ENCODE assay signal across 8 cellular contexts in genomic region chr1:59057211-59057694, GRCh38.
DNase-seq lines count a peak whose midpoint lies in the region; ATAC-seq and TF ChIP-seq lines count a peak whose summit lies in the region.

No MANE protein-coding gene starts in this region.

- no peaks in the 10 kb centered on the region for H3K36me3 Mint-ChIP-seq in memory B cell
- no peaks in the 10 kb centered on the region for H3K36me3 Mint-ChIP-seq in effector memory CD8-positive, alpha-beta T cell (ENCODE audit: insufficient read depth)

- H3K36me3 ChIP-seq in A673 (ENCODE audit: insufficient read depth, low read length, poor library complexity, severe bottlenecking), result no peaks in the 10 kb centered on the region

- peaks cover 32% of the 10 kb centered on the region for H3K4me1 ChIP-seq in A673 (ENCODE audit: insufficient read depth, low read length, poor library complexity, severe bottlenecking)

- CTCF ChIA-PET in A673 (lab: Charles Lee), result no interaction called here
- CTCF ChIA-PET in GM10248 (lab: Yijun Ruan, JAX), result interaction anchor here (0.8 to 3.4 kb wide), 2 partner anchors 10 to 11 kb away, joined by 4 to 11 read pairs; no protein-coding TSS in a partner anchor

- intact Hi-C loops in A673 (cut with micrococcal nuclease; ENCODE audit: unreplicated experiment), result no loop called here

- no peak overlapping the region for H3K4me3 Mint-ChIP-seq in memory B cell
- H3K4me3 Mint-ChIP-seq in effector memory CD8-positive, alpha-beta T cell, result no peak overlapping the region

- no peaks in the 10 kb centered on the region for H3K27me3 ChIP-seq in A673 (replicated peaks; ENCODE audit: insufficient read depth, low read depth, low read length, poor library complexity)

- POLR2A ChIA-PET in A673 (lab: Charles Lee; ENCODE audit: low non-redundant PET), result no interaction called here
- POLR2A ChIA-PET in GM10248 (lab: Yijun Ruan, JAX), result no interaction called here

- no peak for TF ChIP-seq EP300 in Ishikawa (IDR thresholded peaks at IDR 0.05; ENCODE audit: borderline replicate concordance)

- H3K9me3 ChIP-seq in A673 (ENCODE audit: low read depth, low read length, poor library complexity, severe bottlenecking), result no peaks in the 10 kb centered on the region

- DNase-seq in A673 (ENCODE audit: low spot score), result peak; percentile 97
- peak; percentile 100 for DNase-seq in choroid plexus epithelial cell (ENCODE audit: low read depth)
- peak in 1 of 2 donors; percentile 29 for DNase-seq in memory B cell (ENCODE audit: low spot score in 2 of 2)
- DNase-seq in anterior cingulate cortex (lab: John Stamatoyannopoulos, UW), result no peak
- no peak for DNase-seq in GM10248 (ENCODE audit: extremely low spot score)
- DNase-seq in NCI-H1092 (lab: John Stamatoyannopoulos, UW), result no peak
- DNase-seq in effector memory CD8-positive, alpha-beta T cell, result no peak

- no peak for TF ChIP-seq RAD21 in Ishikawa (IDR thresholded peaks at IDR 0.05; ENCODE audit: low read depth)

- peak overlapping the region; percentile 29 for H3K27ac Mint-ChIP-seq in memory B cell
- H3K27ac Mint-ChIP-seq in effector memory CD8-positive, alpha-beta T cell, result peak overlapping the region in 1 of 2 donors; percentile 18

- BruUV-seq in A673 (replicated peaks; lab: Mats Ljungman, UMichigan), result no TSS peak

- peaks cover 22% of the 10 kb centered on the region for H3K4me1 Mint-ChIP-seq in memory B cell
- H3K4me1 Mint-ChIP-seq in effector memory CD8-positive, alpha-beta T cell (ENCODE audit: low read depth in 2 of 2), result peaks cover 4 to 10% of the 10 kb centered on the region in 2 donors

- no peaks in the 10 kb centered on the region for H3K9me3 Mint-ChIP-seq in memory B cell
- no peaks in the 10 kb centered on the region for H3K9me3 Mint-ChIP-seq in effector memory CD8-positive, alpha-beta T cell

- no peaks in the 10 kb centered on the region for H3K27me3 Mint-ChIP-seq in memory B cell
- H3K27me3 Mint-ChIP-seq in effector memory CD8-positive, alpha-beta T cell, result no peaks in the 10 kb centered on the region

- TF ChIP-seq CTCF in A673 (conservative IDR thresholded peaks at IDR 0.05; ENCODE audit: low read depth, low read length) (no peak), choroid plexus epithelial cell (conservative IDR thresholded peaks at IDR 0.05; ENCODE audit: low read depth, low read length) (peak; percentile 31), GM10248 (IDR thresholded peaks at IDR 0.05; ENCODE audit: control extremely low read depth, extremely low read depth, low read depth, missing control alignments) (no peak)

- H3K4me3 ChIP-seq in A673 (ENCODE audit: low read depth, low read length, poor library complexity, severe bottlenecking) (no peak overlapping the region), choroid plexus epithelial cell (ENCODE audit: low read depth, low read length) (no peak overlapping the region)

- peak overlapping the region; percentile 75 for H3K27ac ChIP-seq in A673 (ENCODE audit: low read depth, low read length, poor library complexity, severe bottlenecking)

- peak; percentile 85 for ATAC-seq in memory B cell (ENCODE audit: low read depth)
- ATAC-seq in effector memory CD8-positive, alpha-beta T cell (replicated peaks), result no peak

TF ChIP-seq in Ishikawa, 13 proteins besides CTCF, POLR2A, EP300 and RAD21:
- TF ChIP-seq TAF1 (IDR thresholded peaks at IDR 0.05; ENCODE audit: low read depth) (no peak), CREB1 (IDR thresholded peaks at IDR 0.05; ENCODE audit: low read depth) (no peak), CEBPB (IDR thresholded peaks at IDR 0.05) (peak; percentile 54), YY1 (IDR thresholded peaks at IDR 0.05; ENCODE audit: low read depth) (no peak), ZBTB7A (IDR thresholded peaks at IDR 0.05; ENCODE audit: low read depth) (no peak), REST (IDR thresholded peaks at IDR 0.05; ENCODE audit: low read depth) (no peak), NFIC (IDR thresholded peaks at IDR 0.05) (no peak)

Comparison
In these comparisons a context has a peak if more than half of its experiments do, and no peak if none do; other contexts are left out.
1. DNase-seq: peak in A673 (single experiment) and choroid plexus epithelial cell (single experiment); none in anterior cingulate cortex (0 of 58), GM10248 (single experiment), NCI-H1092 (single experiment) and effector memory CD8-positive, alpha-beta T cell (0 of 3).